ENCODE assay signal across 22 cellular contexts in the genomic region with DNA sequence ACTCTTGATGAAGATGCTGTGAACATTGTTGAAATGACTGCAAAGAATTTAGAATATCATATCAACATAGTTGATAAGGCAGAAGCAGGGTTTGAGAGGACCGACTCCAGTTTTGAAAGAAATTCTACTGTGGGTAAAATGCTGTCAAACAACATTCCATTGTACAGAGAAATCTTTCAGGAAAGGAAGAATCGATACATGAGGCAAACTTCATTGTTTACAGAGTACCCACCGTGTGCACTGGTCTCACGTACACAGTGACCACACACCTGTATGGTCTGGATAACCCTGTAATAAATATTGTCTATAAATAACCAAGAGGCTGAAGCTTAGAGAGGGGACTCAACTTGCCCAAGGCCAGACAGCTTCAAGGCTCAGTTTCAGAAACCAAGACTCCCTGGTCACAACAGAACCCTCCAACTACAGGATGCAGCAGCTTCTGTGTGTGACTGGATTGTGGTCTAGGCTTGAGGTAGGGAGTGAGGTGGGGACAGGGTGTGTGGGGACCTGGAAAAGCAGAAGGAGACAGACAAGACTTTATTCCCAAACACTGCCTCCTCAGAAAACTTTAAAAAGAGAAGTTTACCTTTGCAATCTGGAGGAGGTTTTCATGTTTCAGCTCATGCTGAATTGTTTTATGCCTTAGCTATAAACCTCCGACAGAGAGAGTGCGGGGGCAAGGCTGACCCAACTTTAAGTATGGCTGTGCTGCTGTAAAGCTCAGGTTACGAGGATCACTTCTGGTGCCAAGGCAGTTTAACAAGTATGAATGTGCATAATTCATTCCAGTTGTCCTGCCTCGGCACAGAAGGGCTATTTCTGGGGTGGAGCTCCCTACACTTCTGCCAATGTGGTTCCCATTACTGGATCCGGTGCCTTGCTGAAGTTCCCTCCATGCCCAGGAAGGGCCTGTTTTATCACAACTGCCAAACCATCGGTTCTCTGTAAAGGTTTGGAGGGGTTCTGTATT.
DNase-seq lines count a peak whose midpoint lies in the region; ATAC-seq and TF ChIP-seq lines count a peak whose summit lies in the region.
"Had no signal": no experiment of that assay in that cellular context is flagged by ENCODE, and none has a peak within 500 bp of the region (broad histone marks: within the 10 kb centered on the region; RNA-seq: fewer than 3 reads in every experiment).

No MANE protein-coding gene starts in this region.

- ATAC-seq in HG02571 (IDR thresholded peaks at IDR 0.05; ENCODE audit: unreplicated experiment): no peak
- ATAC-seq: K562; stimulated activated naive CD8-positive, alpha-beta T cell treated with anti-CD3 and anti-CD28 coated beads, Interleukin-15, amount 100 ng/mL, for 72 hours had no signal

- no peaks in the 10 kb centered on the region for H3K9me3 ChIP-seq in GM23248 (ENCODE audit: low read depth)
- H3K9me3 ChIP-seq: Peyer's patch had no signal

- H3K4me3 Mint-ChIP-seq in mesothelial cell of epicardium: no peak overlapping the region
- H3K4me3 Mint-ChIP-seq: activated CD4-positive, alpha-beta T cell treated with anti-CD3 and anti-CD28 coated beads, Interleukin-2, amount 10 ng/mL, durations not matched to agents 24 days and 14 days; activated naive CD4-positive, alpha-beta T cell treated with anti-CD3 and anti-CD28 coated beads for 36 hours; neural progenitor cell; stimulated activated naive CD8-positive, alpha-beta T cell treated with anti-CD3 and anti-CD28 coated beads, Interleukin-15, amount 100 ng/mL, for 72 hours had no signal

- no peaks in the 10 kb centered on the region for H3K36me3 ChIP-seq in GM23248 (ENCODE audit: low read depth)
- H3K36me3 ChIP-seq: neural progenitor cell, Peyer's patch had no signal

- DNase-seq in AG08395 (ENCODE audit: low spot score): peak; percentile 47
- peak; percentile 38 for DNase-seq in GM23248
- peak; percentile 88 for DNase-seq in dedifferentiated amniotic fluid mesenchymal stem cell (ENCODE audit: extremely low spot score)
- DNase-seq in mesothelial cell of epicardium (ENCODE audit: low spot score in 2 of 2, unreplicated experiment in 2 of 2): no peak
- no peak for DNase-seq in activated CD4-positive, alpha-beta T cell treated with anti-CD3 and anti-CD28 coated beads, Interleukin-2, amount 50 U/mL, for 4 hours
- no peak for DNase-seq in UCSD-AML1 (lab: John Stamatoyannopoulos, UW; ENCODE audit: unreplicated experiment)
- DNase-seq in anterior cingulate cortex (lab: John Stamatoyannopoulos, UW): no peak
- DNase-seq: ACHN; activated CD4-positive, alpha-beta T cell treated with anti-CD3 and anti-CD28 coated beads, Interleukin-2, amount 10 ng/mL, durations not matched to agents 24 days and 14 days; activated naive CD4-positive, alpha-beta T cell treated with anti-CD3 and anti-CD28 coated beads for 36 hours; COR-L47; GOT3; head of caudate nucleus; mesendoderm; NCI-H2029 treated with DMSO at 0.1 percent for 48 hours; NCI-H774; Peyer's patch; stimulated activated naive CD8-positive, alpha-beta T cell treated with anti-CD3 and anti-CD28 coated beads, Interleukin-15, amount 100 ng/mL, for 72 hours had no signal

- no peaks in the 10 kb centered on the region for H3K79me2 ChIP-seq in GM23248 (ENCODE audit: insufficient read depth)

- no peaks in the 10 kb centered on the region for H3K9me2 ChIP-seq in GM23248 (ENCODE audit: insufficient read depth)

- no peak overlapping the region for H3K4me3 ChIP-seq in GM23248
- H3K4me3 ChIP-seq: coronary artery, K562, neural progenitor cell, Peyer's patch had no signal

- peaks cover 8% of the 10 kb centered on the region for H3K9me3 Mint-ChIP-seq in mesothelial cell of epicardium
- H3K9me3 Mint-ChIP-seq: activated CD4-positive, alpha-beta T cell treated with anti-CD3 and anti-CD28 coated beads, Interleukin-2, amount 10 ng/mL, durations not matched to agents 24 days and 14 days; activated naive CD4-positive, alpha-beta T cell treated with anti-CD3 and anti-CD28 coated beads for 36 hours; stimulated activated naive CD8-positive, alpha-beta T cell treated with anti-CD3 and anti-CD28 coated beads, Interleukin-15, amount 100 ng/mL, for 72 hours had no signal

- no peak overlapping the region for H3K9ac ChIP-seq in GM23248
- H3K9ac ChIP-seq: neural progenitor cell had no signal

- 16 to 17% methylated on average over 10 of the region's 10 CpGs for WGBS in GM23248 (ENCODE audit: low coverage in 1 of 2, low lambda C conversion rate in 2 of 2, missing lambda C conversion rate in 2 of 2), 2 experiments

- TF ChIP-seq CTCF in mesothelial cell of epicardium (IDR thresholded peaks at IDR 0.05; ENCODE audit: unreplicated experiment): no peak

- no peaks in the 10 kb centered on the region for H4K20me1 ChIP-seq in GM23248 (ENCODE audit: insufficient read depth)

- H3K27ac Mint-ChIP-seq in mesothelial cell of epicardium: peak overlapping the region; percentile 96
- H3K27ac Mint-ChIP-seq: activated CD4-positive, alpha-beta T cell treated with anti-CD3 and anti-CD28 coated beads, Interleukin-2, amount 10 ng/mL, durations not matched to agents 24 days and 14 days; activated naive CD4-positive, alpha-beta T cell treated with anti-CD3 and anti-CD28 coated beads for 36 hours; neural progenitor cell; stimulated activated naive CD8-positive, alpha-beta T cell treated with anti-CD3 and anti-CD28 coated beads, Interleukin-15, amount 100 ng/mL, for 72 hours had no signal

- H3K27ac ChIP-seq in GM23248: no peak overlapping the region
- H3K27ac ChIP-seq: coronary artery, neural progenitor cell, Peyer's patch had no signal

- H3K27me3 ChIP-seq in GM23248 (replicated peaks; ENCODE audit: insufficient read depth): peaks cover 19% of the 10 kb centered on the region; the same call in 1 of the 2 replicates
- H3K27me3 ChIP-seq: Peyer's patch had no signal

- H3K4me2 ChIP-seq in GM23248 (ENCODE audit: unreplicated experiment): no peak overlapping the region
- H3K4me2 ChIP-seq: neural progenitor cell had no signal

- no peaks in the 10 kb centered on the region for H3K4me1 ChIP-seq in GM23248 (ENCODE audit: insufficient read depth)
- H3K4me1 ChIP-seq: Peyer's patch had no signal

- H3F3A ChIP-seq in GM23248 (ENCODE audit: insufficient read depth): no peaks in the 10 kb centered on the region

- H3K36me3 Mint-ChIP-seq in mesothelial cell of epicardium: peaks cover 9% of the 10 kb centered on the region

- no peaks in the 10 kb centered on the region for H3K27me3 Mint-ChIP-seq in mesothelial cell of epicardium (ENCODE audit: low read depth)

- no peak overlapping the region for H2AFZ ChIP-seq in GM23248
- H2AFZ ChIP-seq: neural progenitor cell had no signal

- peaks cover 86% of the 10 kb centered on the region for H3K4me1 Mint-ChIP-seq in mesothelial cell of epicardium
- H3K4me1 Mint-ChIP-seq: activated CD4-positive, alpha-beta T cell treated with anti-CD3 and anti-CD28 coated beads, Interleukin-2, amount 10 ng/mL, durations not matched to agents 24 days and 14 days; stimulated activated naive CD8-positive, alpha-beta T cell treated with anti-CD3 and anti-CD28 coated beads, Interleukin-15, amount 100 ng/mL, for 72 hours had no signal

- in situ Hi-C loops in GM23248 (cut with MboI): no loop called here

Comparison
In these comparisons a context has a peak if more than half of its experiments do, and no peak if none do; other contexts are left out.
1. DNase-seq: peak in AG08395 (single experiment), GM23248 (single experiment) and dedifferentiated amniotic fluid mesenchymal stem cell (single experiment); none in mesothelial cell of epicardium (0 of 2), activated CD4-positive, alpha-beta T cell treated with anti-CD3 and anti-CD28 coated beads, Interleukin-2, amount 50 U/mL, for 4 hours (0 of 2), UCSD-AML1 (single experiment) and anterior cingulate cortex (0 of 58).